Comparison of ENCODE assay signal across 8 cellular contexts in genomic region chr3:50365080-50365841, GRCh38. TPM values are rescaled to one million over a fixed set of nuclear protein-coding genes. Genes with fewer than 3 reads are reported as not detected.
DNase-seq lines count a peak whose midpoint lies in the region; ATAC-seq, FAIRE-seq and TF ChIP-seq lines count a peak whose summit lies in the region.

No MANE protein-coding gene starts in this region.

- in situ Hi-C loops in GM18951 (cut with MboI; ENCODE audit: low sequenced_read_pairs, unreplicated experiment) = no loop called here

- H3K79me2 ChIP-seq in ACC112 (ENCODE audit: control insufficient read depth, insufficient read depth, low read length, unreplicated experiment) = no peaks in the 10 kb centered on the region

- peak overlapping the region; percentile 15 for H2AFZ ChIP-seq in ACC112 (ENCODE audit: low read length, unreplicated experiment)

- peak; percentile 50 for TF ChIP-seq POLR2A in GM18951 (IDR thresholded peaks at IDR 0.05; ENCODE audit: extremely low read depth, insufficient read depth, insufficient read length)

- peak overlapping the region; percentile 73 for H3K4me3 ChIP-seq in ACC112 (ENCODE audit: low read depth, low read length)

- ATAC-seq in HG03175 (IDR thresholded peaks at IDR 0.05; ENCODE audit: unreplicated experiment) = peak; percentile 95
- peak; percentile 86 for ATAC-seq in omental fat pad (ENCODE audit: low FRiP score)

- no peak for TF ChIP-seq CTCF in omental fat pad (IDR thresholded peaks at IDR 0.05)

- peaks cover 9% of the 10 kb centered on the region for H3K27me3 ChIP-seq in ACC112 (ENCODE audit: insufficient read depth, low read length)

- no peak overlapping the region for H3K27ac ChIP-seq in ACC112 (ENCODE audit: low read depth, low read length)

- no peak for FAIRE-seq in RCC 7860 (lab: Jason Lieb, UNC)
- FAIRE-seq in frontal cortex (lab: Jason Lieb, UNC) = no peak

- no peaks in the 10 kb centered on the region for H3K4me1 ChIP-seq in ACC112 (ENCODE audit: control insufficient read depth, insufficient read depth, low read length, unreplicated experiment)

- H3K36me3 ChIP-seq in ACC112 (ENCODE audit: insufficient read depth, low read length) = no peaks in the 10 kb centered on the region

- DNase-seq in RCC 7860 (ENCODE audit: low spot score) = peak; percentile 3
- DNase-seq in activated effector memory CD4-positive, alpha-beta T cell treated with anti-CD3 and anti-CD28 coated beads, Interleukin-2, amount 50 U/mL, for 16 hours = peak; percentile 98
- peak; percentile 80 to 96 for DNase-seq in frontal cortex (ENCODE audit: low spot score in 2 of 2)
- peak; percentile 65 for DNase-seq in omental fat pad (ENCODE audit: low spot score)
- DNase-seq in superior temporal gyrus (ENCODE audit: extremely low spot score) = peak; percentile 48

RNA-seq across cellular contexts. Expression of gene TMEM115, which starts 5.9 kb away (rescaled TPM):
- total RNA-seq in frontal cortex = 18.3 TPM
- total RNA-seq in omental fat pad = 10 to 100 TPM; 41.5 to 70.6 (median 52.1) TPM

RNA-seq across cellular contexts. Expression of gene CYB561D2, which starts 14.6 kb away (rescaled TPM):
- total RNA-seq in frontal cortex = 11.0 TPM
- 10 to 100 TPM; 26.4 to 33.7 (median 30.2) TPM for total RNA-seq in omental fat pad

RNA-seq across cellular contexts. Expression of gene NPRL2, which starts 14.7 kb away (rescaled TPM):
- 20.8 TPM for total RNA-seq in frontal cortex
- total RNA-seq in omental fat pad = 10 to 100 TPM in 3 of 4 donors, 1 to 10 TPM in 1; 9.5 to 22.7 (median 13.9) TPM

RNA-seq across cellular contexts. Expression of gene ZMYND10, which starts 19.7 kb away (rescaled TPM):
- total RNA-seq in frontal cortex (3.7 TPM), omental fat pad (1 to 10 TPM in 1 of 4 donors, under 1 TPM in 3; 0.28 to 2.1 (median 0.64) TPM)

RNA-seq across cellular contexts. Expression of gene RASSF1, which starts 24.6 kb away (rescaled TPM):
- total RNA-seq in frontal cortex (12.6 TPM), omental fat pad (10 to 100 TPM; 42.1 to 82.0 (median 53.3) TPM)

Comparison
In these comparisons a context has a peak if more than half of its experiments do, and no peak if none do; other contexts are left out.
1. DNase-seq: peak in every context shown above with its lines; median percentile 98 in activated effector memory CD4-positive, alpha-beta T cell treated with anti-CD3 and anti-CD28 coated beads, Interleukin-2, amount 50 U/mL, for 16 hours; 88 in frontal cortex; 65 in omental fat pad; 48 in superior temporal gyrus; 3 in RCC 7860.